Comparison of ENCODE assay signal across 9 cellular contexts in the genomic region with DNA sequence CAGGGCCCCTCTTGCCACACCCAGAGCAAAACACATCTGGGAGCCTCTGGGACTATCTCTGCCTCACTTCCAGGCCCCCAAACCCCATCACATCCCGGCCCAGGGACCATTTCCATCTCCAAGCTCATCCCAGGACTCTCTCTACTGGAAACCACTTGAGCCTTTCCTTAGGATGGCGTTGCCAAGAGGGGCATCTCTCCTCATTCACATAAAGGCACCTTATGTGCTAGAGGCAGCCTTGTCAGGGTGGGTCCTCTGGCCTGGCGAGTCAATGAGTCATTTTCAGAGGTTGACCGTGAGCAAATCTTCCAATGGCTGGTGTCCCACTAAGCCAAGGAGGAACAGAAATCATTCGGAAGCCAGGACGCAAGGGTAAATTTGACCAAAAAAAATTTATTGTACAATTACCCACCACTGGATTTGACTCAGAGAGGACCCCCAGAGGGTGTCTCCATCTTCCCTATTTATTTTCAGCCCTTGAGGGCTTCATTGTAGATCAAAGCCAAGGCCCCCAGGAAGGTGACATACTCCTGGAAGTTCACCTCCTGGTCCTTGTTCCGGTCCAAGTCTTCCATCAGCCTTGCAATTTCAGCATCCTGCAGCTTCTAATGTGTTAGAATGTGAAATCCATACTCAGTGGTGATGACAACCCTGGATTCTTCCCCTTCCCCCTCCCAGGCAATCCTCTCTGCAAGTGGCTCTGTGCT. TPM values are rescaled to one million over a fixed set of nuclear protein-coding genes. Genes with fewer than 3 reads are reported as not detected.
DNase-seq lines count a peak whose midpoint lies in the region; ATAC-seq and TF ChIP-seq lines count a peak whose summit lies in the region.
"Had no signal": no experiment of that assay in that cellular context is flagged by ENCODE, and none has a peak within 500 bp of the region (broad histone marks: within the 10 kb centered on the region; RNA-seq: fewer than 3 reads in every experiment).

No MANE protein-coding gene starts in this region.

- H3K4me1 Mint-ChIP-seq in activated T-cell treated with anti-CD3 and anti-CD28 coated beads, Interleukin-2, amount 50 U/mL, for 72 hours (ENCODE audit: low read depth): peaks cover 68% of the 10 kb centered on the region
- peaks cover 24% of the 10 kb centered on the region for H3K4me1 Mint-ChIP-seq in glutamatergic neuron (ENCODE audit: low read depth, unreplicated experiment)

- H3K27ac ChIP-seq in spleen: peak overlapping the region in 7 of 8 donors; percentile 42 to 99 (median 95)

- H3K4me3 Mint-ChIP-seq in activated T-cell treated with anti-CD3 and anti-CD28 coated beads, Interleukin-2, amount 50 U/mL, for 72 hours: peak overlapping the region; percentile 86 to 95
- H3K4me3 Mint-ChIP-seq in glutamatergic neuron (ENCODE audit: unreplicated experiment): peak overlapping the region; percentile 67

- H3K9me3 Mint-ChIP-seq in activated T-cell treated with anti-CD3 and anti-CD28 coated beads, Interleukin-2, amount 50 U/mL, for 72 hours: no peaks in the 10 kb centered on the region
- no peaks in the 10 kb centered on the region for H3K9me3 Mint-ChIP-seq in glutamatergic neuron (ENCODE audit: unreplicated experiment)

- H3K36me3 ChIP-seq in spleen: peaks cover 0 to 12% (median 0%) of the 10 kb centered on the region in 6 donors

- no peak for TF ChIP-seq CTCF in glutamatergic neuron (IDR thresholded peaks at IDR 0.05; ENCODE audit: partially characterized antibody, unreplicated experiment)
- TF ChIP-seq CTCF in spleen (IDR thresholded peaks at IDR 0.05 in 8 of 11, conservative IDR thresholded peaks at IDR 0.05 in 3 of 11): no peak

- TF ChIP-seq POLR2A in spleen (IDR thresholded peaks at IDR 0.05): no peak

- WGBS in spleen, 5 donors: 72 to 91% (median 87%) methylated on average over 7 of the region's 7 CpGs

- H3K27ac Mint-ChIP-seq in activated T-cell treated with anti-CD3 and anti-CD28 coated beads, Interleukin-2, amount 50 U/mL, for 72 hours: peak overlapping the region; percentile 94
- no peak overlapping the region for H3K27ac Mint-ChIP-seq in glutamatergic neuron (ENCODE audit: unreplicated experiment)

- H3K27me3 Mint-ChIP-seq in activated T-cell treated with anti-CD3 and anti-CD28 coated beads, Interleukin-2, amount 50 U/mL, for 72 hours (ENCODE audit: low read depth): no peaks in the 10 kb centered on the region
- H3K27me3 Mint-ChIP-seq in glutamatergic neuron (ENCODE audit: unreplicated experiment): no peaks in the 10 kb centered on the region

- H3K4me1 ChIP-seq in spleen: peaks cover 21 to 68% (median 52%) of the 10 kb centered on the region in 6 donors

- H3K9me3 ChIP-seq in spleen: no peaks in the 10 kb centered on the region

- peaks cover 4 to 5% of the 10 kb centered on the region in 2 donors for H3K36me3 Mint-ChIP-seq in activated T-cell treated with anti-CD3 and anti-CD28 coated beads, Interleukin-2, amount 50 U/mL, for 72 hours (ENCODE audit: insufficient read depth in 2 of 2)
- H3K36me3 Mint-ChIP-seq in glutamatergic neuron (ENCODE audit: unreplicated experiment): no peaks in the 10 kb centered on the region

- peak; percentile 38 for DNase-seq in HCEC 1CT
- no peak for DNase-seq in activated T-cell treated with anti-CD3 and anti-CD28 coated beads, Interleukin-2, amount 50 U/mL, for 72 hours
- no peak for DNase-seq in glutamatergic neuron
- no peak for DNase-seq in spleen
- no peak for DNase-seq in hippocampal formation (lab: John Stamatoyannopoulos, UW)
- no peak for DNase-seq in NCI-H748 (lab: John Stamatoyannopoulos, UW; ENCODE audit: unreplicated experiment)
- no peak for DNase-seq in NK-92 treated with Interleukin-12 subunit alpha and Interleukin-12 subunit beta, amount 100 ng/mL, for 24 hours (lab: John Stamatoyannopoulos, UW)
- DNase-seq in iPS-NIHi11 (ENCODE audit: low spot score): no peak
- DNase-seq: central memory CD4-positive, alpha-beta T cell had no signal

- H3K27me3 ChIP-seq in spleen (replicated peaks in 1 of 7): no peaks in the 10 kb centered on the region

- no peak for ATAC-seq in activated T-cell treated with anti-CD3 and anti-CD28 coated beads, Interleukin-2, amount 50 U/mL, for 72 hours (replicated peaks in 1 of 2)

- peak overlapping the region; percentile 56 to 84 (median 66) for H3K4me3 ChIP-seq in spleen

- intact Hi-C loops in spleen (cut with DNase I; ENCODE audit: low total_unique reads): loop anchor here (5.0 kb wide), 1 partner anchor 33 kb away; a partner anchor contains a TSS

RNA-seq across cellular contexts. Expression of a gene that starts 1.4 kb away (rescaled TPM):
- 100 to 1,000 TPM; 219 to 358 TPM for total RNA-seq in activated T-cell treated with anti-CD3 and anti-CD28 coated beads, Interleukin-2, amount 50 U/mL, for 72 hours
- total RNA-seq in glutamatergic neuron (ENCODE audit: unreplicated experiment) (41.9 TPM), spleen (100 to 1,000 TPM; 121 to 403 (median 193) TPM)
- 100 to 1,000 TPM; 578 to 779 (median 653) TPM for polyA plus RNA-seq in spleen

RNA-seq across cellular contexts. Expression of a gene that starts 6.4 kb away (rescaled TPM):
- 1 to 10 TPM; 2.8 to 4.4 TPM for total RNA-seq in activated T-cell treated with anti-CD3 and anti-CD28 coated beads, Interleukin-2, amount 50 U/mL, for 72 hours
- not detected for total RNA-seq in glutamatergic neuron (ENCODE audit: unreplicated experiment)
- 1 to 10 TPM in 1 of 7 donors, not detected in 6; 2.8 TPM for total RNA-seq in spleen
- under 1 TPM in 2 of 3 donors, not detected in 1; 0.32 to 0.46 TPM for polyA plus RNA-seq in spleen

RNA-seq across cellular contexts. Expression of a gene that starts 11.2 kb away (rescaled TPM):
- total RNA-seq in activated T-cell treated with anti-CD3 and anti-CD28 coated beads, Interleukin-2, amount 50 U/mL, for 72 hours: 100 to 1,000 TPM in 1 of 2 donors, 10 to 100 TPM in 1; 96.1 to 198 TPM
- total RNA-seq in glutamatergic neuron (ENCODE audit: unreplicated experiment) (4.7 TPM), spleen (100 to 1,000 TPM; 161 to 521 (median 309) TPM)
- 100 to 1,000 TPM; 309 to 755 (median 572) TPM for polyA plus RNA-seq in spleen

RNA-seq across cellular contexts. Expression of a gene that starts 14.7 kb away (rescaled TPM):
- total RNA-seq in activated T-cell treated with anti-CD3 and anti-CD28 coated beads, Interleukin-2, amount 50 U/mL, for 72 hours: not detected
- total RNA-seq in glutamatergic neuron (ENCODE audit: unreplicated experiment): not detected
- 1 to 10 TPM in 2 of 7 donors, under 1 TPM in 1, not detected in 4; 0.44 to 1.3 (median 1.0) TPM for total RNA-seq in spleen
- 1 to 10 TPM; 1.1 to 2.6 (median 2.2) TPM for polyA plus RNA-seq in spleen

RNA-seq across cellular contexts. Expression of a gene that starts 31.3 kb away (rescaled TPM):
- total RNA-seq in activated T-cell treated with anti-CD3 and anti-CD28 coated beads, Interleukin-2, amount 50 U/mL, for 72 hours: 1 to 10 TPM; 1.7 to 5.0 TPM
- 1.1 TPM for total RNA-seq in glutamatergic neuron (ENCODE audit: unreplicated experiment)
- under 1 TPM in 2 of 7 donors, not detected in 5; 0.60 to 0.97 TPM for total RNA-seq in spleen
- 1 to 10 TPM in 2 of 3 donors, under 1 TPM in 1; 0.61 to 5.2 (median 2.8) TPM for polyA plus RNA-seq in spleen

Comparison
In these comparisons a context has a peak if more than half of its experiments do, and no peak if none do; other contexts are left out.
1. RNA of a gene that starts 11.2 kb away (total RNA-seq): 161 to 521 TPM in spleen and 96.1 to 198 TPM in activated T-cell treated with anti-CD3 and anti-CD28 coated beads, Interleukin-2, amount 50 U/mL, for 72 hours; 4.7 TPM in glutamatergic neuron (single experiment); every median in the first group is over 10 times any median in the second.